26 cellular contexts compared by ENCODE assay signal in the genomic region with DNA sequence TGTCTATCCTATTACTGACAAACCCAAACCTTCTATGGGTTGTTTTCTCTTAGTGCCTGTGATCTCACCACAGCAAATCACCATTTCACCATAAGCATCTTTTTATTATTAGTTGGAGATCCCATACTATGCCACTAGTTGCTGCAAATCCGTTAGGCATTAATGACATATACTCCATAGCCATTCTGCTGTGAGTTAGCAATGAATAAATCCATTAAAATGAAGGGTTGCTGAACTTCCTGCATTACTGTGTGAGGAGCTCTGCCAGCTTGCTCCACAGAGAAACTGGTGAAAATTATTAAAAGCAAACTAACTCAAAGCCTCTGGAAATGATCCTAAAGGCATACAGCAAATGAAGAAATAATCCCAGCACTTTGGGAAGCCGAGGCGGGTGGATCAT.
"Had no signal": no experiment of that assay in that cellular context is flagged by ENCODE, and none has a peak within 500 bp of the region (broad histone marks: within the 10 kb centered on the region; RNA-seq: fewer than 3 reads in every experiment).

No MANE protein-coding gene starts in this region.

- H3K4me1 ChIP-seq: psoas muscle, right lobe of liver, sigmoid colon, stomach, thyroid gland, upper lobe of left lung, vagina had no signal

- H3K9me3 ChIP-seq: neutrophil, pancreas, psoas muscle, right lobe of liver, sigmoid colon, stomach, thoracic aorta, thyroid gland, tibial nerve, upper lobe of left lung, vagina had no signal

- H3K36me3 ChIP-seq: neutrophil, pancreas, right lobe of liver, sigmoid colon, stomach, thoracic aorta, thyroid gland, tibial nerve, upper lobe of left lung, vagina had no signal

- DNase-seq: nephron progenitor cell; nucleus accumbens; pancreas; psoas muscle; right cardiac atrium; right lobe of liver; sigmoid colon; small intestine; stimulated activated CD4-positive, alpha-beta T cell treated with anti-CD3 and anti-CD28 coated beads, Interleukin-15, amount 100 ng/mL, for 24 hours; stimulated activated CD4-positive, alpha-beta T cell treated with anti-CD3 and anti-CD28 coated beads, Interleukin-2, amount 100 ng/mL, for 24 hours; stimulated activated CD4-positive, alpha-beta T cell treated with anti-CD3 and anti-CD28 coated beads, Interleukin-2, amount 100 ng/mL, for 48 hours; stimulated activated CD4-positive, alpha-beta T cell treated with anti-CD3 and anti-CD28 coated beads, Interleukin-4, amount 100 ng/mL, for 24 hours; stimulated activated naive B cell treated with anti-CD40 and anti-IgM and Interleukin-4, amounts not matched to agents 10 μg/mL and 1 μg/mL and 100 μg/mL, for 72 hours; stimulated activated naive CD4-positive, alpha-beta T cell treated with Interleukin-2 at 50 U/mL for 16 hours; stomach; thyroid gland; trophoblast cell; upper lobe of left lung had no signal

- H3K27ac ChIP-seq: neutrophil, pancreas, psoas muscle, right lobe of liver, sigmoid colon, stomach, thoracic aorta, thyroid gland, tibial nerve, upper lobe of left lung, vagina had no signal

- H3K4me1 Mint-ChIP-seq: neural crest cell; stimulated activated effector memory CD8-positive, alpha-beta T cell treated with anti-CD3 and anti-CD28 coated beads, Interleukin-12 subunit alpha, Interleukin-12 subunit beta, amount 100 ng/mL, for 72 hours; stimulated activated naive B cell treated with anti-CD40 and anti-IgM and Interleukin-4, amounts not matched to agents 10 μg/mL and 1 μg/mL and 100 μg/mL, for 72 hours had no signal

- H3K27me3 ChIP-seq: right lobe of liver, sigmoid colon, thyroid gland, tibial nerve, upper lobe of left lung, vagina had no signal

- H3K9me3 Mint-ChIP-seq: natural killer cell treated with Interleukin-12 subunit alpha and Interleukin-12 subunit beta and Interleukin-15 and Interleukin-18, amount 100 ng/mL, for 72 hours; stimulated activated effector memory CD8-positive, alpha-beta T cell treated with anti-CD3 and anti-CD28 coated beads, Interleukin-12 subunit alpha, Interleukin-12 subunit beta, amount 100 ng/mL, for 72 hours; stimulated activated naive B cell treated with anti-CD40 and anti-IgM and Interleukin-4, amounts not matched to agents 10 μg/mL and 1 μg/mL and 100 μg/mL, for 72 hours; stimulated activated naive CD8-positive, alpha-beta T cell treated with anti-CD3 and anti-CD28 coated beads, Interleukin-15, Interleukin-2, amounts not matched to agents 100 ng/mL and 50 ng/mL, for 24 hours had no signal

- ATAC-seq: natural killer cell treated with Interleukin-12 subunit alpha and Interleukin-12 subunit beta and Interleukin-15 and Interleukin-18, amount 100 ng/mL, for 72 hours; pancreas; psoas muscle; right cardiac atrium; right lobe of liver; stimulated activated effector memory CD8-positive, alpha-beta T cell treated with anti-CD3 and anti-CD28 coated beads, Interleukin-12 subunit alpha, Interleukin-12 subunit beta, amount 100 ng/mL, for 72 hours; stimulated activated naive B cell treated with anti-CD40 and anti-IgM and Interleukin-4, amounts not matched to agents 10 μg/mL and 1 μg/mL and 100 μg/mL, for 72 hours had no signal

- H3K4me3 Mint-ChIP-seq: natural killer cell treated with Interleukin-12 subunit alpha and Interleukin-12 subunit beta and Interleukin-15 and Interleukin-18, amount 100 ng/mL, for 72 hours; nephron progenitor cell; neural crest cell; stimulated activated effector memory CD8-positive, alpha-beta T cell treated with anti-CD3 and anti-CD28 coated beads, Interleukin-12 subunit alpha, Interleukin-12 subunit beta, amount 100 ng/mL, for 72 hours; stimulated activated naive B cell treated with anti-CD40 and anti-IgM and Interleukin-4, amounts not matched to agents 10 μg/mL and 1 μg/mL and 100 μg/mL, for 72 hours; stimulated activated naive CD8-positive, alpha-beta T cell treated with anti-CD3 and anti-CD28 coated beads, Interleukin-15, Interleukin-2, amounts not matched to agents 100 ng/mL and 50 ng/mL, for 24 hours had no signal

- H3K36me3 Mint-ChIP-seq: natural killer cell treated with Interleukin-12 subunit alpha and Interleukin-12 subunit beta and Interleukin-15 and Interleukin-18, amount 100 ng/mL, for 72 hours; stimulated activated effector memory CD8-positive, alpha-beta T cell treated with anti-CD3 and anti-CD28 coated beads, Interleukin-12 subunit alpha, Interleukin-12 subunit beta, amount 100 ng/mL, for 72 hours; stimulated activated naive B cell treated with anti-CD40 and anti-IgM and Interleukin-4, amounts not matched to agents 10 μg/mL and 1 μg/mL and 100 μg/mL, for 72 hours had no signal

- H3K4me3 ChIP-seq: pancreas, psoas muscle, right lobe of liver, sigmoid colon, stomach, thoracic aorta, thyroid gland, tibial nerve, upper lobe of left lung, vagina had no signal

- H3K27ac Mint-ChIP-seq: natural killer cell treated with Interleukin-12 subunit alpha and Interleukin-12 subunit beta and Interleukin-15 and Interleukin-18, amount 100 ng/mL, for 72 hours; nephron progenitor cell; stimulated activated effector memory CD8-positive, alpha-beta T cell treated with anti-CD3 and anti-CD28 coated beads, Interleukin-12 subunit alpha, Interleukin-12 subunit beta, amount 100 ng/mL, for 72 hours; stimulated activated naive B cell treated with anti-CD40 and anti-IgM and Interleukin-4, amounts not matched to agents 10 μg/mL and 1 μg/mL and 100 μg/mL, for 72 hours; stimulated activated naive CD8-positive, alpha-beta T cell treated with anti-CD3 and anti-CD28 coated beads, Interleukin-15, Interleukin-2, amounts not matched to agents 100 ng/mL and 50 ng/mL, for 24 hours had no signal
